In genomic region chr1:220330265-220330664, GRCh38 we compare ENCODE assay signal across 23 cellular contexts. TPM values are rescaled to one million over a fixed set of nuclear protein-coding genes. Genes with fewer than 3 reads are reported as not detected.
DNase-seq lines count a peak whose midpoint lies in the region; ATAC-seq and TF ChIP-seq lines count a peak whose summit lies in the region.
"Had no signal": no experiment of that assay in that cellular context is flagged by ENCODE, and none has a peak within 500 bp of the region (broad histone marks: within the 10 kb centered on the region; RNA-seq: fewer than 3 reads in every experiment).

No MANE protein-coding gene starts in this region.

- H3K9ac ChIP-seq in mammary epithelial cell (ENCODE audit: insufficient read depth, low read length) = no peak overlapping the region
- H3K9ac ChIP-seq: BLaER1, SK-N-SH had no signal

- H3K4me2 ChIP-seq in mammary epithelial cell (ENCODE audit: insufficient read depth, low read depth, low read length) = no peak overlapping the region
- H3K4me2 ChIP-seq: BLaER1, SK-N-SH had no signal

- no peak overlapping the region for H3K27ac Mint-ChIP-seq in MCF 10A (ENCODE audit: low read depth, unreplicated experiment)
- no peak overlapping the region for H3K27ac Mint-ChIP-seq in activated CD4-positive, alpha-beta T cell treated with anti-CD3 and anti-CD28 coated beads, Interleukin-2, amount 10 ng/mL, durations not matched to agents 7 days and 5 days
- H3K27ac Mint-ChIP-seq in T-helper 2 cell treated with Interferon-gamma antibody and Interleukin-4, amounts not matched to agents 5 μg/mL and 100 μg/mL, for 36 hours = no peak overlapping the region
- H3K27ac Mint-ChIP-seq: activated T-helper 2 cell treated with anti-CD3 and anti-CD28 coated beads, Interferon-gamma antibody, Interleukin-2, Interleukin-4, amounts not matched to agents 10 μg/mL and 5 μg/mL and 100 μg/mL, durations not matched to agents 14 hours and 24 hours and 36 hours had no signal

- H3K4me3 ChIP-seq in mammary epithelial cell (replicated peaks in 1 of 3; ENCODE audit: insufficient read depth in 1 of 3, low read depth in 2 of 3, low read length in 3 of 3) = no peak overlapping the region
- no peak overlapping the region for H3K4me3 ChIP-seq in WERI-Rb-1 (ENCODE audit: low read depth, low read length)
- no peak overlapping the region for H3K4me3 ChIP-seq in upper lobe of right lung
- no peak overlapping the region for H3K4me3 ChIP-seq in upper lobe of left lung
- H3K4me3 ChIP-seq: adrenal gland, BLaER1, thyroid gland had no signal

- H4K20me1 ChIP-seq in mammary epithelial cell (ENCODE audit: insufficient read depth, low read length) = no peaks in the 10 kb centered on the region
- H4K20me1 ChIP-seq: BLaER1 had no signal

- H3K27me3 Mint-ChIP-seq in MCF 10A (ENCODE audit: insufficient read depth, unreplicated experiment) = no peaks in the 10 kb centered on the region
- no peaks in the 10 kb centered on the region for H3K27me3 Mint-ChIP-seq in activated CD4-positive, alpha-beta T cell treated with anti-CD3 and anti-CD28 coated beads, Interleukin-2, amount 10 ng/mL, durations not matched to agents 7 days and 5 days
- H3K27me3 Mint-ChIP-seq in T-helper 2 cell treated with Interferon-gamma antibody and Interleukin-4, amounts not matched to agents 5 μg/mL and 100 μg/mL, for 36 hours (ENCODE audit: low read depth) = peaks cover 4% of the 10 kb centered on the region

- H3K27ac ChIP-seq in mammary epithelial cell (ENCODE audit: insufficient read depth, low read depth, low read length) (no peak overlapping the region), WERI-Rb-1 (peak overlapping the region; percentile 48), upper lobe of right lung (no peak overlapping the region), upper lobe of left lung (no peak overlapping the region)
- H3K27ac ChIP-seq: adrenal gland, BLaER1 had no signal

- dilution Hi-C loops in mammary epithelial cell (cut with HindIII; ENCODE audit: low sequenced_read_pairs) = no loop called here

- ATAC-seq in upper lobe of right lung (peak; percentile 46), upper lobe of left lung (ENCODE audit: low FRiP score in 2 of 2) (no peak)
- ATAC-seq: left cardiac atrium; PC-3; stimulated activated naive B cell treated with anti-CD40 and anti-IgM and Interleukin-4, amounts not matched to agents 10 μg/mL and 1 μg/mL and 100 μg/mL, for 72 hours had no signal

- H3K9me3 Mint-ChIP-seq in MCF 10A (ENCODE audit: unreplicated experiment) = no peaks in the 10 kb centered on the region
- no peaks in the 10 kb centered on the region for H3K9me3 Mint-ChIP-seq in activated CD4-positive, alpha-beta T cell treated with anti-CD3 and anti-CD28 coated beads, Interleukin-2, amount 10 ng/mL, durations not matched to agents 7 days and 5 days
- no peaks in the 10 kb centered on the region for H3K9me3 Mint-ChIP-seq in T-helper 2 cell treated with Interferon-gamma antibody and Interleukin-4, amounts not matched to agents 5 μg/mL and 100 μg/mL, for 36 hours
- H3K9me3 Mint-ChIP-seq: activated T-helper 2 cell treated with anti-CD3 and anti-CD28 coated beads, Interferon-gamma antibody, Interleukin-2, Interleukin-4, amounts not matched to agents 10 μg/mL and 5 μg/mL and 100 μg/mL, durations not matched to agents 14 hours and 24 hours and 36 hours; stimulated activated naive B cell treated with anti-CD40 and anti-IgM and Interleukin-4, amounts not matched to agents 10 μg/mL and 1 μg/mL and 100 μg/mL, for 72 hours had no signal

- H3K9me3 ChIP-seq in mammary epithelial cell (replicated peaks; ENCODE audit: insufficient read depth, low read length) (no peaks in the 10 kb centered on the region), WERI-Rb-1 (ENCODE audit: severe bottlenecking) (no peaks in the 10 kb centered on the region), upper lobe of right lung (no peaks in the 10 kb centered on the region), upper lobe of left lung (no peaks in the 10 kb centered on the region)
- H3K9me3 ChIP-seq: adrenal gland, BLaER1, SK-N-SH, thyroid gland had no signal

- H3K4me1 ChIP-seq in mammary epithelial cell (ENCODE audit: insufficient read depth, low read length) (no peaks in the 10 kb centered on the region), upper lobe of right lung (no peaks in the 10 kb centered on the region), upper lobe of left lung (no peaks in the 10 kb centered on the region)
- H3K4me1 ChIP-seq: adrenal gland had no signal

- TF ChIP-seq CTCF in MCF 10A (IDR thresholded peaks at IDR 0.05; ENCODE audit: unreplicated experiment) (no peak), mammary epithelial cell (conservative IDR thresholded peaks at IDR 0.05 in 1 of 2, IDR thresholded peaks at IDR 0.05 in 1 of 2; ENCODE audit: extremely low read depth in 1 of 2, insufficient read depth in 1 of 2, low read depth in 1 of 2, low read length in 2 of 2) (no peak), WERI-Rb-1 (IDR thresholded peaks at IDR 0.05; ENCODE audit: low read depth, low read length) (no peak), upper lobe of right lung (IDR thresholded peaks at IDR 0.05) (no peak), upper lobe of left lung (IDR thresholded peaks at IDR 0.05) (no peak)

- no peak for TF ChIP-seq EP300 in upper lobe of left lung (IDR thresholded peaks at IDR 0.05)

- intact Hi-C loops in MCF 10A (cut with micrococcal nuclease) (no loop called here), mammary epithelial cell (cut with micrococcal nuclease) (no loop called here), upper lobe of right lung (cut with DNase I) (no loop called here)

- 97% methylated on average over 3 of the region's 3 CpGs for WGBS in mammary epithelial cell (ENCODE audit: low coverage, missing lambda C conversion rate)
- 64 to 65% methylated on average over 3 of the region's 3 CpGs for WGBS in upper lobe of left lung, 2 donors

- H3K4me3 Mint-ChIP-seq in MCF 10A (ENCODE audit: unreplicated experiment) = no peak overlapping the region
- no peak overlapping the region for H3K4me3 Mint-ChIP-seq in activated CD4-positive, alpha-beta T cell treated with anti-CD3 and anti-CD28 coated beads, Interleukin-2, amount 10 ng/mL, durations not matched to agents 7 days and 5 days
- H3K4me3 Mint-ChIP-seq in T-helper 2 cell treated with Interferon-gamma antibody and Interleukin-4, amounts not matched to agents 5 μg/mL and 100 μg/mL, for 36 hours = no peak overlapping the region
- H3K4me3 Mint-ChIP-seq: stimulated activated naive B cell treated with anti-CD40 and anti-IgM and Interleukin-4, amounts not matched to agents 10 μg/mL and 1 μg/mL and 100 μg/mL, for 72 hours had no signal

- POLR2A ChIA-PET in MCF 10A (lab: Yijun Ruan, JAX) = interaction anchor here (0.6 to 1.0 kb wide), 2 partner anchors 30 to 300 kb away, joined by 3 to 4 read pairs; no protein-coding TSS in a partner anchor
- POLR2A ChIA-PET in activated CD4-positive, alpha-beta T cell treated with anti-CD3 and anti-CD28 coated beads, Interleukin-2, amount 10 ng/mL, durations not matched to agents 7 days and 5 days (lab: Charles Lee) = no interaction called here

- no peak overlapping the region for H2AFZ ChIP-seq in mammary epithelial cell (ENCODE audit: low read depth, low read length)

- no peaks in the 10 kb centered on the region for H3K36me3 Mint-ChIP-seq in MCF 10A (ENCODE audit: insufficient read depth, unreplicated experiment)
- H3K36me3 Mint-ChIP-seq in activated CD4-positive, alpha-beta T cell treated with anti-CD3 and anti-CD28 coated beads, Interleukin-2, amount 10 ng/mL, durations not matched to agents 7 days and 5 days (ENCODE audit: low read depth) = no peaks in the 10 kb centered on the region
- H3K36me3 Mint-ChIP-seq in T-helper 2 cell treated with Interferon-gamma antibody and Interleukin-4, amounts not matched to agents 5 μg/mL and 100 μg/mL, for 36 hours (ENCODE audit: low read depth) = no peaks in the 10 kb centered on the region
- H3K36me3 Mint-ChIP-seq: stimulated activated naive B cell treated with anti-CD40 and anti-IgM and Interleukin-4, amounts not matched to agents 10 μg/mL and 1 μg/mL and 100 μg/mL, for 72 hours had no signal

- H3K4me1 Mint-ChIP-seq in MCF 10A (ENCODE audit: insufficient read depth, unreplicated experiment) = peaks cover 12% of the 10 kb centered on the region
- no peaks in the 10 kb centered on the region for H3K4me1 Mint-ChIP-seq in activated CD4-positive, alpha-beta T cell treated with anti-CD3 and anti-CD28 coated beads, Interleukin-2, amount 10 ng/mL, durations not matched to agents 7 days and 5 days
- no peaks in the 10 kb centered on the region for H3K4me1 Mint-ChIP-seq in T-helper 2 cell treated with Interferon-gamma antibody and Interleukin-4, amounts not matched to agents 5 μg/mL and 100 μg/mL, for 36 hours (ENCODE audit: low read depth)
- H3K4me1 Mint-ChIP-seq: stimulated activated naive B cell treated with anti-CD40 and anti-IgM and Interleukin-4, amounts not matched to agents 10 μg/mL and 1 μg/mL and 100 μg/mL, for 72 hours had no signal

- H3K27me3 ChIP-seq in mammary epithelial cell (ENCODE audit: insufficient read depth, low read length) (no peaks in the 10 kb centered on the region), WERI-Rb-1 (ENCODE audit: insufficient read depth, low read depth, severe bottlenecking) (no peaks in the 10 kb centered on the region), upper lobe of right lung (no peaks in the 10 kb centered on the region), upper lobe of left lung (no peaks in the 10 kb centered on the region)
- H3K27me3 ChIP-seq: adrenal gland, BLaER1, thyroid gland had no signal

- in situ Hi-C loops in mammary epithelial cell (cut with MboI; ENCODE audit: low sequenced_read_pairs in 2 of 2) = no loop called here

- H3K79me2 ChIP-seq in mammary epithelial cell (ENCODE audit: insufficient read depth, low read length) = no peaks in the 10 kb centered on the region

- no TSS peak for BruUV-seq in MCF 10A (replicated peaks; lab: Mats Ljungman, UMichigan)
- BruUV-seq in mammary epithelial cell (replicated peaks; lab: Mats Ljungman, UMichigan) = no TSS peak

- H3K36me3 ChIP-seq in mammary epithelial cell (ENCODE audit: insufficient read depth, low read length) (no peaks in the 10 kb centered on the region), WERI-Rb-1 (no peaks in the 10 kb centered on the region), upper lobe of right lung (no peaks in the 10 kb centered on the region), upper lobe of left lung (no peaks in the 10 kb centered on the region)
- H3K36me3 ChIP-seq: adrenal gland, BLaER1, thyroid gland had no signal

- DNase-seq in MCF 10A (ENCODE audit: unreplicated experiment) (peak; percentile 68), mammary epithelial cell (no peak), WERI-Rb-1 (peak; percentile 73), fibroblast of the conjunctiva (ENCODE audit: low read depth) (peak; percentile 10), upper lobe of right lung (no peak), upper lobe of left lung (no peak)
- DNase-seq in activated CD4-positive, alpha-beta T cell treated with anti-CD3 and anti-CD28 coated beads, Interleukin-2, amount 10 ng/mL, durations not matched to agents 7 days and 5 days = no peak
- no peak for DNase-seq in T-helper 2 cell treated with Interferon-gamma antibody and Interleukin-4, amounts not matched to agents 5 μg/mL and 100 μg/mL, for 36 hours (ENCODE audit: low spot score)
- DNase-seq: 8988T; caudate nucleus; effector CD8-positive, alpha-beta T cell; left cardiac atrium; NCI-H2029; NCI-H510A treated with DMSO at 0.1 percent for 48 hours; SK-N-SH; stimulated activated CD4-positive, alpha-beta T cell treated with anti-CD3 and anti-CD28 coated beads, Interleukin-15, amount 100 ng/mL, for 24 hours; stimulated activated naive B cell treated with anti-CD40 and anti-IgM and Interleukin-4, amounts not matched to agents 10 μg/mL and 1 μg/mL and 100 μg/mL, for 72 hours; T1000; thyroid gland had no signal

- CTCF ChIA-PET in MCF 10A (lab: Yijun Ruan, JAX) (interaction anchor here (0.8 to 2.9 kb wide), 3 partner anchors 11 to 49 kb away, joined by 3 to 11 read pairs (median 6); no protein-coding TSS in a partner anchor), mammary epithelial cell (lab: Charles Lee; ENCODE audit: low non-redundant PET) (no interaction called here)
- CTCF ChIA-PET in activated CD4-positive, alpha-beta T cell treated with anti-CD3 and anti-CD28 coated beads, Interleukin-2, amount 10 ng/mL, durations not matched to agents 7 days and 5 days (lab: Charles Lee) = no interaction called here

- no peak for TF ChIP-seq POLR2A in upper lobe of left lung (IDR thresholded peaks at IDR 0.05)

RNA-seq across cellular contexts. Expression of gene RAB3GAP2, which starts 58.0 kb away (rescaled TPM):
- total RNA-seq in MCF 10A (2022) (93.3 and 97.6 TPM in 2 replicates), mammary epithelial cell (10 to 100 TPM; 46.3 to 55.3 TPM), upper lobe of right lung (39.2 TPM), upper lobe of left lung (10 to 100 TPM in 5 of 6 donors, 1 to 10 TPM in 1; 9.1 to 35.8 (median 27.1) TPM)
- 16.7 TPM for polyA plus RNA-seq in mammary epithelial cell
- polyA minus RNA-seq in mammary epithelial cell = 108 TPM
- 10 to 100 TPM; 49.5 to 55.4 TPM for total RNA-seq in activated CD4-positive, alpha-beta T cell treated with anti-CD3 and anti-CD28 coated beads, Interleukin-2, amount 10 ng/mL, durations not matched to agents 7 days and 5 days

Comparison
In these comparisons a context has a peak if more than half of its experiments do, and no peak if none do; other contexts are left out.
1. DNase-seq: peak in MCF 10A (single experiment), WERI-Rb-1 (single experiment) and fibroblast of the conjunctiva (single experiment); none in mammary epithelial cell (single experiment), upper lobe of right lung (single experiment), upper lobe of left lung (0 of 2), activated CD4-positive, alpha-beta T cell treated with anti-CD3 and anti-CD28 coated beads, Interleukin-2, amount 10 ng/mL, durations not matched to agents 7 days and 5 days (single experiment) and T-helper 2 cell treated with Interferon-gamma antibody and Interleukin-4, amounts not matched to agents 5 μg/mL and 100 μg/mL, for 36 hours (single experiment).